In genomic region chr12:62371661-62372060, GRCh38 we compare ENCODE assay signal across 24 cellular contexts.
"Had no signal": no experiment of that assay in that cellular context is flagged by ENCODE, and none has a peak within 500 bp of the region (broad histone marks: within the 10 kb centered on the region; RNA-seq: fewer than 3 reads in every experiment).

No MANE protein-coding gene starts in this region.

- H3K27ac ChIP-seq: body of pancreas, colonic mucosa, epithelial cell of prostate, foreskin keratinocyte had no signal

- DNase-seq: activated CD4-positive, alpha-beta memory T cell treated with anti-CD3 and anti-CD28 coated beads for 36 hours; activated CD4-positive, alpha-beta T cell treated with anti-CD3 and anti-CD28 coated beads for 36 hours; activated CD4-positive, alpha-beta T cell treated with anti-CD3 and anti-CD28 coated beads, Interleukin-2, amount 10 ng/mL, durations not matched to agents 24 days and 14 days; activated CD4-positive, CD25-positive, alpha-beta regulatory T cell; activated CD4-positive, CD25-positive, alpha-beta regulatory T cell treated with anti-CD3 and anti-CD28 coated beads, Interleukin-2, amount 50 U/mL, for 72 hours; activated CD8-positive, alpha-beta memory T cell treated with anti-CD3 and anti-CD28 coated beads, Interleukin-2, amount 10 ng/mL, durations not matched to agents 7 days and 5 days; activated CD8-positive, alpha-beta memory T cell treated with anti-CD3 and anti-CD28 coated beads, Interleukin-2, amount 50 U/mL, for 4 hours; activated CD8-positive, alpha-beta T cell treated with anti-CD3 and anti-CD28 coated beads, Interleukin-2, amount 10 ng/mL, durations not matched to agents 7 days and 5 days; activated effector memory CD4-positive, alpha-beta T cell treated with anti-CD3 and anti-CD28 coated beads, Interleukin-2, amount 50 U/mL, for 16 hours; activated naive CD4-positive, alpha-beta T cell treated with anti-CD3 and anti-CD28 coated beads, Interleukin-2, amount 10 ng/mL, durations not matched to agents 7 days and 5 days; activated naive CD8-positive, alpha-beta T cell treated with anti-CD3 and anti-CD28 coated beads, Interleukin-2, amount 10 ng/mL, durations not matched to agents 7 days and 5 days; activated T-cell treated with anti-CD3 and anti-CD28 coated beads, Interleukin-2, amount 50 U/mL, for 1 hour; activated T-cell treated with anti-CD3 and anti-CD28 coated beads, Interleukin-2, amount 50 U/mL, for 48 hours; amniotic stem cell; anterior cingulate cortex; body of pancreas; caudate nucleus; cerebellar nuclear complex; colonic mucosa; effector CD8-positive, alpha-beta T cell; foreskin keratinocyte; gastrocnemius medialis; T-helper 2 cell had no signal

- H3K27me3 ChIP-seq: body of pancreas, colonic mucosa, foreskin keratinocyte, gastrocnemius medialis had no signal

- H3K36me3 ChIP-seq: colonic mucosa, gastrocnemius medialis had no signal

- H3K9me3 ChIP-seq: body of pancreas, colonic mucosa, gastrocnemius medialis had no signal

- H3K4me3 ChIP-seq: body of pancreas, colonic mucosa, gastrocnemius medialis had no signal

- H3K4me1 ChIP-seq: body of pancreas, colonic mucosa had no signal
